ENCODE assay signal across 36 cellular contexts in genomic region chr20:60819511-60819910, GRCh38.
"Had no signal": no experiment of that assay in that cellular context is flagged by ENCODE, and none has a peak within 500 bp of the region (broad histone marks: within the 10 kb centered on the region; RNA-seq: fewer than 3 reads in every experiment).

No MANE protein-coding gene starts in this region.

- H3K9me3 Mint-ChIP-seq: activated naive CD8-positive, alpha-beta T cell treated with anti-CD3 and anti-CD28 coated beads for 36 hours had no signal

- H3K36me3 Mint-ChIP-seq: activated CD8-positive, alpha-beta memory T cell treated with anti-CD3 and anti-CD28 coated beads, Interleukin-2, amount 10 ng/mL, durations not matched to agents 7 days and 5 days; activated naive CD8-positive, alpha-beta T cell treated with anti-CD3 and anti-CD28 coated beads for 36 hours; T-cell had no signal

- H3K27ac ChIP-seq: brain microvascular endothelial cell, RWPE1, WERI-Rb-1 had no signal

- H3K27me3 ChIP-seq: brain microvascular endothelial cell had no signal

- H3K27ac Mint-ChIP-seq: activated CD4-positive, alpha-beta memory T cell treated with anti-CD3 and anti-CD28 coated beads, Interleukin-2, amount 10 ng/mL, durations not matched to agents 7 days and 5 days; activated CD8-positive, alpha-beta memory T cell treated with anti-CD3 and anti-CD28 coated beads, Interleukin-2, amount 10 ng/mL, durations not matched to agents 7 days and 5 days; activated naive CD8-positive, alpha-beta T cell treated with anti-CD3 and anti-CD28 coated beads for 36 hours; T-cell had no signal

- H3K27me3 Mint-ChIP-seq: activated CD8-positive, alpha-beta memory T cell treated with anti-CD3 and anti-CD28 coated beads, Interleukin-2, amount 10 ng/mL, durations not matched to agents 7 days and 5 days had no signal

- ATAC-seq: activated CD8-positive, alpha-beta memory T cell treated with anti-CD3 and anti-CD28 coated beads, Interleukin-2, amount 10 ng/mL, durations not matched to agents 7 days and 5 days; PC-3; Right ventricle myocardium inferior; SK-N-SH treated with all-trans-retinoic acid at 6 μM for 48 hours; T-cell had no signal

- DNase-seq: activated CD4-positive, alpha-beta memory T cell treated with anti-CD3 and anti-CD28 coated beads, Interleukin-2, amount 10 ng/mL, durations not matched to agents 7 days and 5 days; activated CD4-positive, alpha-beta T cell treated with anti-CD3 and anti-CD28 coated beads for 1 hour; activated CD4-positive, alpha-beta T cell treated with anti-CD3 and anti-CD28 coated beads for 48 hours; activated CD4-positive, CD25-positive, alpha-beta regulatory T cell; activated CD8-positive, alpha-beta memory T cell treated with anti-CD3 and anti-CD28 coated beads for 24 hours; activated CD8-positive, alpha-beta memory T cell treated with anti-CD3 and anti-CD28 coated beads, Interleukin-2, amount 10 ng/mL, durations not matched to agents 7 days and 5 days; activated CD8-positive, alpha-beta memory T cell treated with anti-CD3 and anti-CD28 coated beads, Interleukin-2, amount 50 U/mL, for 48 hours; activated effector memory CD4-positive, alpha-beta T cell treated with Interleukin-2 at 50 U/mL for 16 hours; activated naive CD4-positive, alpha-beta T cell treated with anti-CD3 and anti-CD28 coated beads, Interleukin-2, amount 50 U/mL, for 16 hours; activated naive CD8-positive, alpha-beta T cell treated with anti-CD3 and anti-CD28 coated beads for 36 hours; activated T-cell treated with anti-CD3 and anti-CD28 coated beads, Interleukin-2, amount 50 U/mL, for 48 hours; amniotic stem cell; aorta; brain microvascular endothelial cell; KG1; MM.1S; MV-4-11; NCI-H1092; NCI-H1417; NCI-H1930; NCI-H2081 treated with DMSO at 0.1 percent for 48 hours; NCI-H226; NCI-H446 treated with DMSO at 0.1 percent for 48 hours; NCI-H524 treated with DMSO at 0.1 percent for 48 hours; NCI-H748 treated with DMSO at 0.1 percent for 48 hours; NK-92 treated with Interleukin-12 subunit alpha and Interleukin-12 subunit beta, amount 100 ng/mL, for 24 hours; PC-3; SIG-M5; T-cell; T-helper 2 cell; T-helper 9 cell; WERI-Rb-1 had no signal

- H3K4me3 Mint-ChIP-seq: activated CD4-positive, alpha-beta memory T cell treated with anti-CD3 and anti-CD28 coated beads, Interleukin-2, amount 10 ng/mL, durations not matched to agents 7 days and 5 days; activated CD8-positive, alpha-beta memory T cell treated with anti-CD3 and anti-CD28 coated beads, Interleukin-2, amount 10 ng/mL, durations not matched to agents 7 days and 5 days; activated naive CD8-positive, alpha-beta T cell treated with anti-CD3 and anti-CD28 coated beads for 36 hours; central memory CD8-positive, alpha-beta T cell; T-cell had no signal

- H3K4me1 Mint-ChIP-seq: activated naive CD8-positive, alpha-beta T cell treated with anti-CD3 and anti-CD28 coated beads for 36 hours; central memory CD8-positive, alpha-beta T cell had no signal

- H3K36me3 ChIP-seq: brain microvascular endothelial cell, WERI-Rb-1 had no signal
